Comparison of ENCODE assay signal across 22 cellular contexts in the genomic region with DNA sequence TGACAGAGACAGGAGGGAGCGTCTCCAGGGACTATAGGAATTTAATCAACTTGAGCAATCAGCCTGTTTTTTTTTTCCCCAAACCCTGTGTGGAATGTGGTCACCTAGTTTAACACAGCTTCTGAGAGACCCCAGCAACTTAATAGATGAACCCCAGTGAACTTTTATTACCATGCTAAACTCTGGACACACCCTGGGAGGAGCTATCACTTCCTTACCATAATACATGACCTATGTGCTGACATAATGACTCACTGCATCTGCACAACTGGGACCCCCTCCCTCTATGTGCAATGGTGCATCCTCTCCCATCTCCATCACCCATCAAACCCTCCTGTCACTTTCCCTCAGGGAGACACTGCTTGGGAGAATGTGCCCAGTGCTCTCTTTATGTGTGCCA.
DNase-seq lines count a peak whose midpoint lies in the region; ATAC-seq lines count a peak whose summit lies in the region.
"Had no signal": no experiment of that assay in that cellular context is flagged by ENCODE, and none has a peak within 500 bp of the region (broad histone marks: within the 10 kb centered on the region; RNA-seq: fewer than 3 reads in every experiment).

No MANE protein-coding gene starts in this region.

- no peak overlapping the region for H3K27ac ChIP-seq in trophoblast cell (ENCODE audit: low read depth, low read length)
- H3K27ac ChIP-seq: body of pancreas, colonic mucosa, prostate gland, vagina had no signal

- peak; percentile 29 for DNase-seq in A172 (ENCODE audit: low spot score)
- DNase-seq in EL, result peak; percentile 17
- DNase-seq in activated CD8-positive, alpha-beta T cell treated with anti-CD3 and anti-CD28 coated beads, Interleukin-2, amount 10 ng/mL, durations not matched to agents 7 days and 5 days, result no peak
- peak; percentile 7 for DNase-seq in left kidney (ENCODE audit: low read depth, low spot score)
- no peak for DNase-seq in H4 (ENCODE audit: low spot score)
- no peak for DNase-seq in trophoblast cell
- no peak for DNase-seq in NCI-H2081 (lab: John Stamatoyannopoulos, UW)
- DNase-seq: activated naive CD8-positive, alpha-beta T cell treated with anti-CD3 and anti-CD28 coated beads, Interleukin-2, amount 10 ng/mL, durations not matched to agents 7 days and 5 days; body of pancreas; colonic mucosa; DMS79 treated with DMSO at 0.1 percent for 48 hours; hippocampal formation; NCI-H1417 treated with DMSO at 0.1 percent for 48 hours; NCI-H82; stimulated activated CD4-positive, alpha-beta T cell treated with anti-CD3 and anti-CD28 coated beads, Interleukin-4, amount 100 ng/mL, for 24 hours had no signal

- H3K27me3 Mint-ChIP-seq in activated CD8-positive, alpha-beta T cell treated with anti-CD3 and anti-CD28 coated beads, Interleukin-2, amount 10 ng/mL, durations not matched to agents 7 days and 5 days (ENCODE audit: low read depth), result no peaks in the 10 kb centered on the region
- H3K27me3 Mint-ChIP-seq: activated naive CD8-positive, alpha-beta T cell treated with anti-CD3 and anti-CD28 coated beads, Interleukin-2, amount 10 ng/mL, durations not matched to agents 7 days and 5 days had no signal

- H3K18ac ChIP-seq in trophoblast cell (ENCODE audit: low read length), result no peak overlapping the region

- H2AFZ ChIP-seq in trophoblast cell (ENCODE audit: insufficient read depth, low read length, poor library complexity), result no peak overlapping the region
- H2AFZ ChIP-seq: GM23338 had no signal

- H2AK5ac ChIP-seq in trophoblast cell (ENCODE audit: low read length), result no peak overlapping the region

- POLR2A ChIA-PET in activated CD8-positive, alpha-beta T cell treated with anti-CD3 and anti-CD28 coated beads, Interleukin-2, amount 10 ng/mL, durations not matched to agents 7 days and 5 days (lab: Charles Lee), result interaction anchor here (0.9 kb wide), 1 partner anchor 74 kb away, joined by 3 read pairs; no protein-coding TSS in a partner anchor

- H3K14ac ChIP-seq in trophoblast cell (ENCODE audit: low read length), result no peak overlapping the region

- no peaks in the 10 kb centered on the region for H3K9me3 Mint-ChIP-seq in activated CD8-positive, alpha-beta T cell treated with anti-CD3 and anti-CD28 coated beads, Interleukin-2, amount 10 ng/mL, durations not matched to agents 7 days and 5 days (ENCODE audit: insufficient read depth)
- H3K9me3 Mint-ChIP-seq: activated naive CD8-positive, alpha-beta T cell treated with anti-CD3 and anti-CD28 coated beads, Interleukin-2, amount 10 ng/mL, durations not matched to agents 7 days and 5 days; activated T-helper 1 cell treated with anti-CD3 and anti-CD28 coated beads, Interleukin-12 subunit alpha, Interleukin-12 subunit beta, Interleukin-2, Interleukin-4 antibody, amounts not matched to agents 30 ng/mL and 10 ng/mL and 1 ng/mL, durations not matched to agents 14 hours and 24 hours and 36 hours; GM23338; nephron; T-helper 2 cell treated with Interferon-gamma antibody and Interleukin-4, amounts not matched to agents 5 μg/mL and 100 μg/mL, for 36 hours had no signal

- no peaks in the 10 kb centered on the region for H3K4me1 Mint-ChIP-seq in activated CD8-positive, alpha-beta T cell treated with anti-CD3 and anti-CD28 coated beads, Interleukin-2, amount 10 ng/mL, durations not matched to agents 7 days and 5 days (ENCODE audit: low read depth)
- H3K4me1 Mint-ChIP-seq: activated naive CD8-positive, alpha-beta T cell treated with anti-CD3 and anti-CD28 coated beads, Interleukin-2, amount 10 ng/mL, durations not matched to agents 7 days and 5 days; nephron had no signal

- H2BK5ac ChIP-seq in trophoblast cell (ENCODE audit: low read depth, low read length, poor library complexity), result no peak overlapping the region

- no peak overlapping the region for H3K9ac ChIP-seq in trophoblast cell (ENCODE audit: low read length)

- no peaks in the 10 kb centered on the region for H3K79me2 ChIP-seq in trophoblast cell (ENCODE audit: control insufficient read depth, insufficient read depth, low read length, poor library complexity)

- WGBS in trophoblast cell (ENCODE audit: extremely low coverage, insufficient coverage, insufficient read length), result no CpG with 5 or more reads among the region's 1 CpG

- H3K23ac ChIP-seq in trophoblast cell (ENCODE audit: low read length), result no peak overlapping the region

- no peak overlapping the region for H4K12ac ChIP-seq in trophoblast cell (ENCODE audit: low read depth, low read length)

- no peak overlapping the region for H3K4me2 ChIP-seq in trophoblast cell (ENCODE audit: low read length)
- H3K4me2 ChIP-seq: GM23338 had no signal

- no peaks in the 10 kb centered on the region for H3K36me3 ChIP-seq in trophoblast cell (ENCODE audit: control insufficient read depth in 1 of 2, insufficient read depth in 2 of 2, low read length in 2 of 2)
- H3K36me3 ChIP-seq: colonic mucosa had no signal

- no peak overlapping the region for H2BK120ac ChIP-seq in trophoblast cell (ENCODE audit: insufficient read depth, low read length, poor library complexity)

- H4K8ac ChIP-seq in trophoblast cell (ENCODE audit: low read depth, low read length), result no peak overlapping the region

- no peaks in the 10 kb centered on the region for H3K9me3 ChIP-seq in trophoblast cell (ENCODE audit: insufficient read depth, low read depth, low read length)
- H3K9me3 ChIP-seq: body of pancreas, colonic mucosa, prostate gland, vagina had no signal

- no peak overlapping the region for H3K4me3 ChIP-seq in trophoblast cell (ENCODE audit: low read depth, low read length)
- H3K4me3 ChIP-seq: body of pancreas, colonic mucosa, GM23338, prostate gland, vagina had no signal

- ATAC-seq in activated CD8-positive, alpha-beta T cell treated with anti-CD3 and anti-CD28 coated beads, Interleukin-2, amount 10 ng/mL, durations not matched to agents 7 days and 5 days, result peak; percentile 39
- ATAC-seq in HG03097 (IDR thresholded peaks at IDR 0.05; ENCODE audit: low FRiP score, unreplicated experiment), result no peak
- ATAC-seq: body of pancreas, GM23338 had no signal

- CTCF ChIA-PET in activated CD8-positive, alpha-beta T cell treated with anti-CD3 and anti-CD28 coated beads, Interleukin-2, amount 10 ng/mL, durations not matched to agents 7 days and 5 days (lab: Charles Lee), result interaction anchor here (1.2 kb wide), 1 partner anchor 17 kb away, joined by 3 read pairs; no protein-coding TSS in a partner anchor

- peaks cover 3 to 8% of the 10 kb centered on the region in 2 experiments for H3K4me1 ChIP-seq in trophoblast cell (ENCODE audit: control insufficient read depth in 1 of 2, insufficient read depth in 2 of 2, low read length in 2 of 2)
- H3K4me1 ChIP-seq: body of pancreas, colonic mucosa, prostate gland, vagina had no signal

- no peak overlapping the region for H2BK12ac ChIP-seq in trophoblast cell (ENCODE audit: low read length)

- no peak overlapping the region for H3K27ac Mint-ChIP-seq in activated CD8-positive, alpha-beta T cell treated with anti-CD3 and anti-CD28 coated beads, Interleukin-2, amount 10 ng/mL, durations not matched to agents 7 days and 5 days
- H3K27ac Mint-ChIP-seq: activated naive CD8-positive, alpha-beta T cell treated with anti-CD3 and anti-CD28 coated beads, Interleukin-2, amount 10 ng/mL, durations not matched to agents 7 days and 5 days; GM23338; nephron; T-helper 2 cell treated with Interferon-gamma antibody and Interleukin-4, amounts not matched to agents 5 μg/mL and 100 μg/mL, for 36 hours had no signal

- H3K4ac ChIP-seq in trophoblast cell (ENCODE audit: low read depth, low read length), result no peak overlapping the region

- H3K4me3 Mint-ChIP-seq in activated CD8-positive, alpha-beta T cell treated with anti-CD3 and anti-CD28 coated beads, Interleukin-2, amount 10 ng/mL, durations not matched to agents 7 days and 5 days, result no peak overlapping the region
- H3K4me3 Mint-ChIP-seq: activated naive CD8-positive, alpha-beta T cell treated with anti-CD3 and anti-CD28 coated beads, Interleukin-2, amount 10 ng/mL, durations not matched to agents 7 days and 5 days; activated T-helper 1 cell treated with anti-CD3 and anti-CD28 coated beads, Interleukin-12 subunit alpha, Interleukin-12 subunit beta, Interleukin-2, Interleukin-4 antibody, amounts not matched to agents 30 ng/mL and 10 ng/mL and 1 ng/mL, durations not matched to agents 14 hours and 24 hours and 36 hours; GM23338; nephron; T-helper 2 cell treated with Interferon-gamma antibody and Interleukin-4, amounts not matched to agents 5 μg/mL and 100 μg/mL, for 36 hours had no signal

- H4K91ac ChIP-seq in trophoblast cell (ENCODE audit: low read depth, low read length), result no peak overlapping the region

- no peaks in the 10 kb centered on the region for H3K27me3 ChIP-seq in trophoblast cell (ENCODE audit: insufficient read depth, low read length)
- H3K27me3 ChIP-seq: body of pancreas, colonic mucosa, vagina had no signal

- peaks cover 3% of the 10 kb centered on the region for H3K79me1 ChIP-seq in trophoblast cell (ENCODE audit: low read length)

- peaks cover 20% of the 10 kb centered on the region for H3K36me3 Mint-ChIP-seq in activated CD8-positive, alpha-beta T cell treated with anti-CD3 and anti-CD28 coated beads, Interleukin-2, amount 10 ng/mL, durations not matched to agents 7 days and 5 days (ENCODE audit: low read depth)

Comparison
In these comparisons a context has a peak if more than half of its experiments do, and no peak if none do; other contexts are left out.
1. DNase-seq: peak in A172 (single experiment), EL (single experiment) and left kidney (single experiment); none in activated CD8-positive, alpha-beta T cell treated with anti-CD3 and anti-CD28 coated beads, Interleukin-2, amount 10 ng/mL, durations not matched to agents 7 days and 5 days (single experiment), H4 (single experiment), trophoblast cell (0 of 2) and NCI-H2081 (0 of 2).